Comparison of ENCODE assay signal across 14 cellular contexts in genomic region chr11:126647735-126648134, GRCh38.
DNase-seq lines count a peak whose midpoint lies in the region; ATAC-seq and TF ChIP-seq lines count a peak whose summit lies in the region.
"Had no signal": no experiment of that assay in that cellular context is flagged by ENCODE, and none has a peak within 500 bp of the region (broad histone marks: within the 10 kb centered on the region; RNA-seq: fewer than 3 reads in every experiment).

No MANE protein-coding gene starts in this region.

- H3K9me3 ChIP-seq in A673 (ENCODE audit: low read depth, low read length, poor library complexity, severe bottlenecking) (no peaks in the 10 kb centered on the region), right atrium auricular region (no peaks in the 10 kb centered on the region)

- CTCF ChIA-PET in A673 (lab: Charles Lee), result no interaction called here

- H3K36me3 Mint-ChIP-seq in HFFc6 (ENCODE audit: low read depth), result peaks cover 13% of the 10 kb centered on the region
- H3K36me3 Mint-ChIP-seq: natural killer cell treated with Interleukin-12 subunit alpha and Interleukin-12 subunit beta and Interleukin-15 and Interleukin-18, amount 100 ng/mL, for 72 hours had no signal

- TF ChIP-seq CTCF in A673 (conservative IDR thresholded peaks at IDR 0.05; ENCODE audit: low read depth, low read length) (no peak), HFFc6 (IDR thresholded peaks at IDR 0.05) (0 out of 2 replicates have a peak, but pooled peaks have one; percentile 2), astrocyte of the cerebellum (IDR thresholded peaks at IDR 0.05; ENCODE audit: low read depth, low read length, missing control alignments) (no peak), right atrium auricular region (IDR thresholded peaks at IDR 0.05) (no peak), coronary artery (IDR thresholded peaks at IDR 0.05) (no peak)

- H3K9me3 Mint-ChIP-seq in HFFc6, result no peaks in the 10 kb centered on the region
- H3K9me3 Mint-ChIP-seq: activated T-helper 17 cell treated with anti-CD3 and anti-CD28 coated beads, Interleukin-2, amount 50 U/mL, for 72 hours; dendritic cell treated with granulocyte-macrophage colony-stimulating factor and Interleukin-4, amounts not matched to agents 40 ng/mL and 50 ng/mL, for 4 days; natural killer cell treated with Interleukin-12 subunit alpha and Interleukin-12 subunit beta and Interleukin-15 and Interleukin-18, amount 100 ng/mL, for 72 hours had no signal

- BruUV-seq in A673 (replicated peaks; lab: Mats Ljungman, UMichigan), result no TSS peak

- H3K36me3 ChIP-seq in A673 (ENCODE audit: insufficient read depth, low read length, poor library complexity, severe bottlenecking) (no peaks in the 10 kb centered on the region), right atrium auricular region (no peaks in the 10 kb centered on the region)
- H3K36me3 ChIP-seq: BLaER1 treated with 17β-estradiol and CSF1 and Interleukin-3, amounts not matched to agents 10 nM and 100 nM had no signal

- H3K27me3 Mint-ChIP-seq in HFFc6 (ENCODE audit: insufficient read depth), result peaks cover 3% of the 10 kb centered on the region; the same call in 1 of the 2 replicates
- H3K27me3 Mint-ChIP-seq: dendritic cell treated with granulocyte-macrophage colony-stimulating factor and Interleukin-4, amounts not matched to agents 40 ng/mL and 50 ng/mL, for 4 days had no signal

- no peak overlapping the region for H3K4me3 ChIP-seq in A673 (ENCODE audit: low read depth, low read length, poor library complexity, severe bottlenecking)
- H3K4me3 ChIP-seq in astrocyte of the cerebellum (ENCODE audit: low read depth, low read length), result no peak overlapping the region
- H3K4me3 ChIP-seq in right atrium auricular region, result no peak overlapping the region
- no peak overlapping the region for H3K4me3 ChIP-seq in coronary artery
- H3K4me3 ChIP-seq: BLaER1 treated with 17β-estradiol and CSF1 and Interleukin-3, amounts not matched to agents 10 nM and 100 nM had no signal

- peak overlapping the region; percentile 56 for H3K4me3 Mint-ChIP-seq in HFFc6
- H3K4me3 Mint-ChIP-seq: activated T-helper 17 cell treated with anti-CD3 and anti-CD28 coated beads, Interleukin-2, amount 50 U/mL, for 72 hours; dendritic cell treated with granulocyte-macrophage colony-stimulating factor and Interleukin-4, amounts not matched to agents 40 ng/mL and 50 ng/mL, for 4 days; natural killer cell treated with Interleukin-12 subunit alpha and Interleukin-12 subunit beta and Interleukin-15 and Interleukin-18, amount 100 ng/mL, for 72 hours had no signal

- DNase-seq in A673 (ENCODE audit: low spot score) (peak; percentile 45), HFFc6 (peak; percentile 85), astrocyte of the cerebellum (ENCODE audit: low read depth) (peak; percentile 68), islet precursor cell (peak; percentile 78), right atrium auricular region (ENCODE audit: low spot score) (no peak), coronary artery (ENCODE audit: low spot score) (no peak)
- DNase-seq in central memory CD4-positive, alpha-beta T cell, result no peak
- DNase-seq: activated CD4-positive, CD25-positive, alpha-beta regulatory T cell; stimulated activated CD4-positive, alpha-beta T cell treated with anti-CD3 and anti-CD28 coated beads, Interleukin-2, amount 100 ng/mL, for 48 hours had no signal

- no peaks in the 10 kb centered on the region; the same call in 1 of the 2 replicates for H3K4me1 Mint-ChIP-seq in HFFc6 (ENCODE audit: low read depth)
- H3K4me1 Mint-ChIP-seq: activated T-helper 17 cell treated with anti-CD3 and anti-CD28 coated beads, Interleukin-2, amount 50 U/mL, for 72 hours had no signal

- intact Hi-C loops in A673 (cut with micrococcal nuclease; ENCODE audit: unreplicated experiment), result no loop called here

- no peak for ATAC-seq in HG03196 (IDR thresholded peaks at IDR 0.05; ENCODE audit: unreplicated experiment)
- ATAC-seq: activated T-helper 17 cell treated with anti-CD3 and anti-CD28 coated beads, Interleukin-2, amount 50 U/mL, for 72 hours; natural killer cell treated with Interleukin-12 subunit alpha and Interleukin-12 subunit beta and Interleukin-15 and Interleukin-18, amount 100 ng/mL, for 72 hours had no signal

- H3K4me1 ChIP-seq in A673 (ENCODE audit: insufficient read depth, low read length, poor library complexity, severe bottlenecking), result no peaks in the 10 kb centered on the region
- no peaks in the 10 kb centered on the region for H3K4me1 ChIP-seq in right atrium auricular region

- H3K27me3 ChIP-seq in A673 (replicated peaks; ENCODE audit: insufficient read depth, low read depth, low read length, poor library complexity), result peaks cover 2% of the 10 kb centered on the region
- no peaks in the 10 kb centered on the region for H3K27me3 ChIP-seq in right atrium auricular region
- H3K27me3 ChIP-seq: BLaER1 treated with 17β-estradiol and CSF1 and Interleukin-3, amounts not matched to agents 10 nM and 100 nM had no signal

- no peak overlapping the region for H3K27ac ChIP-seq in A673 (ENCODE audit: low read depth, low read length, poor library complexity, severe bottlenecking)
- H3K27ac ChIP-seq in right atrium auricular region, result no peak overlapping the region
- no peak overlapping the region for H3K27ac ChIP-seq in coronary artery
- H3K27ac ChIP-seq: BLaER1 treated with 17β-estradiol and CSF1 and Interleukin-3, amounts not matched to agents 10 nM and 100 nM had no signal

- POLR2A ChIA-PET in A673 (lab: Charles Lee; ENCODE audit: low non-redundant PET), result no interaction called here

- peak overlapping the region; percentile 92 for H3K27ac Mint-ChIP-seq in HFFc6
- H3K27ac Mint-ChIP-seq: activated T-helper 17 cell treated with anti-CD3 and anti-CD28 coated beads, Interleukin-2, amount 50 U/mL, for 72 hours; dendritic cell treated with granulocyte-macrophage colony-stimulating factor and Interleukin-4, amounts not matched to agents 40 ng/mL and 50 ng/mL, for 4 days; natural killer cell treated with Interleukin-12 subunit alpha and Interleukin-12 subunit beta and Interleukin-15 and Interleukin-18, amount 100 ng/mL, for 72 hours had no signal

- in situ Hi-C loops in astrocyte of the cerebellum (cut with HindIII; ENCODE audit: low sequenced_read_pairs), result no loop called here

Comparison
In these comparisons a context has a peak if more than half of its experiments do, and no peak if none do; other contexts are left out.
1. DNase-seq: peak in A673 (single experiment), HFFc6 (single experiment), astrocyte of the cerebellum (single experiment) and islet precursor cell (single experiment); none in right atrium auricular region (single experiment), coronary artery (single experiment) and central memory CD4-positive, alpha-beta T cell (single experiment).